Comparison of ENCODE assay signal across 10 cellular contexts in the genomic region with DNA sequence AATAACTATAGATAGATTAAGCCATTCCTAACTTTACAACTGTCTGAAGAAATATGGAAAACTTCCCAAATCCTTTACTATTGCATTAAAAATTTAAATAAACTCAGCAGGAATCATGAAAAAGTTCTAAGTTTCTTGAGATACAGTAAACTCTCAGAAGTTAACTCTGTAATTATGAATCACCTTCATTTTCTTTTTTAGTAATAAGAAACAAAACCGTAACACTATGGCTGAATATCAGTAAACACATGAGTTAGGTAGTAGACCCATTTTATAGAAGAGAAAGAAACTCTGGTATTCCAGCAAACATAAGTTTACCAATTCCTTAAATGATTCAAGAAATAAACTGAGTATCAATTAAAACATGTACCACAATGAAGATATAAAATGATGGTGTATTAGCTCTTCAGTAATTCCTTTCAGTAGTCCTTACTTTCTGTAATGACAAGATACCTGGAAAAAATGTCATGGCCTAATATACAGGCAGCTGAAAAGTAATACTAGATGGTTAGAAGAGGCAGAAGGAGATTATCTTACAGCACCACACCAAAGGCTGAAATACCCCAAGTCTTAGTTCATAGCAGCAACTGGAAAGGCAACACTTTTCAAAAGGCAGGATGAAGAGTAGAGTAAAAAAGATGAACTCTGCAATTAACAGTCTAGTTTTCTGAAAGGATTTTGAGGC. TPM values are rescaled to one million over a fixed set of nuclear protein-coding genes. Genes with fewer than 3 reads are reported as not detected.
A peak's percentile ranks its signal among the peaks of the same experiment; 100 is the strongest.
DNase-seq lines count a peak whose midpoint lies in the region; ATAC-seq lines count a peak whose summit lies in the region.
"Had no signal": no experiment of that assay in that cellular context is flagged by ENCODE, and none has a peak within 500 bp of the region (broad histone marks: within the 10 kb centered on the region; RNA-seq: fewer than 3 reads in every experiment).

No MANE protein-coding gene starts in this region.

- peaks cover 31 to 66% (median 46%) of the 10 kb centered on the region in 3 donors for H3K4me1 Mint-ChIP-seq in naive B cell

- H3K27me3 ChIP-seq in Karpas-422 (ENCODE audit: low read length) (no peaks in the 10 kb centered on the region), MG63 (no peaks in the 10 kb centered on the region)
- H3K27me3 ChIP-seq: upper lobe of right lung had no signal

- H3K27me3 Mint-ChIP-seq in naive B cell = no peaks in the 10 kb centered on the region

- no peaks in the 10 kb centered on the region for H3K9me2 ChIP-seq in Karpas-422 (replicated peaks; ENCODE audit: insufficient read depth, low read length)

- H3K27ac Mint-ChIP-seq in naive B cell = peak overlapping the region in 4 of 6 donors; percentile 4 to 57 (median 24)

- peak overlapping the region; percentile 55 for H3K4me2 ChIP-seq in Karpas-422 (ENCODE audit: low read depth, low read length, poor library complexity, severe bottlenecking)

- ATAC-seq in GM21529 (IDR thresholded peaks at IDR 0.05; ENCODE audit: unreplicated experiment) (peak; percentile 10), naive B cell (ENCODE audit: low read depth in 2 of 2) (no peak), sciatic nerve (no peak)

- peaks cover 100% of the 10 kb centered on the region for H3K79me2 ChIP-seq in Karpas-422 (ENCODE audit: low read length)

- H3K9me3 ChIP-seq in Karpas-422 (ENCODE audit: low read length) (no peaks in the 10 kb centered on the region), MG63 (no peaks in the 10 kb centered on the region)
- H3K9me3 ChIP-seq: upper lobe of right lung had no signal

- H4K20me1 ChIP-seq in Karpas-422 (ENCODE audit: insufficient read depth, low read depth, low read length) = peaks cover 3% of the 10 kb centered on the region

- peaks cover 52% of the 10 kb centered on the region for H3K4me1 ChIP-seq in Karpas-422 (ENCODE audit: low read length)

- H3K36me3 ChIP-seq in Karpas-422 (ENCODE audit: insufficient read depth, low read length) (peaks cover 7% of the 10 kb centered on the region; the same call in 1 of the 2 replicates), MG63 (peaks cover 49% of the 10 kb centered on the region)

- H3K4me3 Mint-ChIP-seq in naive B cell = peak overlapping the region in 4 of 8 donors; percentile 4 to 63 (median 28)
- H3K4me3 Mint-ChIP-seq: neural crest cell had no signal

- intact Hi-C loops in sciatic nerve (cut with DNase I) = no loop called here

- H3K36me3 Mint-ChIP-seq in naive B cell = no peaks in the 10 kb centered on the region

- H3K9me3 Mint-ChIP-seq in naive B cell = no peaks in the 10 kb centered on the region
- H3K9me3 Mint-ChIP-seq: neural crest cell had no signal

- H3K4me3 ChIP-seq in Karpas-422 (ENCODE audit: low read length) (no peak overlapping the region), MG63 (no peak overlapping the region)
- H3K4me3 ChIP-seq: upper lobe of right lung had no signal

- no peak overlapping the region for H3K9ac ChIP-seq in Karpas-422 (ENCODE audit: low read length)

- H3K27ac ChIP-seq in Karpas-422 (ENCODE audit: low read length) = peak overlapping the region; percentile 69
- H3K27ac ChIP-seq: upper lobe of right lung had no signal

- peak; percentile 35 for DNase-seq in NCI-H82 (lab: John Stamatoyannopoulos, UW)
- DNase-seq in NCI-H82 treated with DMSO at 0.1 percent for 48 hours (lab: John Stamatoyannopoulos, UW; ENCODE audit: unreplicated experiment) = no peak
- no peak for DNase-seq in Karpas-422
- DNase-seq in naive B cell = no peak
- DNase-seq in sciatic nerve (ENCODE audit: low spot score) = no peak
- no peak for DNase-seq in MG63
- no peak for DNase-seq in kidney glomerular epithelial cell (lab: John Stamatoyannopoulos, UW)
- DNase-seq: upper lobe of right lung had no signal

- no peak overlapping the region for H2AFZ ChIP-seq in Karpas-422 (ENCODE audit: low read length)

RNA-seq across cellular contexts. Expression of gene TRIP12, which starts 11.5 kb away (rescaled TPM):
- total RNA-seq in Karpas-422 (2014; rRNA removed; shearing (Covaris generic); ENCODE audit: low replicate concordance) = 187 and 194 TPM in 2 replicates
- polyA plus RNA-seq in naive B cell (ENCODE audit: low read depth in 6 of 6) = 10 to 100 TPM; 20.0 to 64.5 (median 46.1) TPM
- 235 TPM for total RNA-seq in sciatic nerve
- 80.7 and 106 TPM in 2 replicates for total RNA-seq in MG63 (2014; rRNA removed; shearing (Covaris generic); ENCODE audit: low replicate concordance)

RNA-seq across cellular contexts. Expression of gene FBXO36, which starts 12.0 kb away (rescaled TPM):
- 0.11 and 2.6 TPM in 2 replicates for total RNA-seq in Karpas-422 (2014; rRNA removed; shearing (Covaris generic); ENCODE audit: low replicate concordance)
- polyA plus RNA-seq in naive B cell (ENCODE audit: low read depth in 6 of 6) = 1 to 10 TPM in 1 of 6 donors, under 1 TPM in 4, not detected in 1; 0.24 to 1.4 (median 0.76) TPM
- total RNA-seq in sciatic nerve = 3.2 TPM
- 0.56 and 0.74 TPM in 2 replicates for total RNA-seq in MG63 (2014; rRNA removed; shearing (Covaris generic); ENCODE audit: low replicate concordance)
